Comparison of ENCODE assay signal across 8 cellular contexts in genomic region chr14:74491952-74492351, GRCh38. TPM values are rescaled to one million over a fixed set of nuclear protein-coding genes. Genes with fewer than 3 reads are reported as not detected.
DNase-seq lines count a peak whose midpoint lies in the region; ATAC-seq and TF ChIP-seq lines count a peak whose summit lies in the region.

No MANE protein-coding gene starts in this region.

- ATAC-seq in GM21825 (IDR thresholded peaks at IDR 0.05; ENCODE audit: unreplicated experiment) (no peak), HG03565 (IDR thresholded peaks at IDR 0.05; ENCODE audit: unreplicated experiment) (no peak), HG02870 (IDR thresholded peaks at IDR 0.05; ENCODE audit: unreplicated experiment) (no peak)

- DNase-seq in Daoy (ENCODE audit: low read depth) (peak; percentile 61), cerebellar cortex (ENCODE audit: low spot score) (peak; percentile 48), midbrain (lab: John Stamatoyannopoulos, UW) (peak; percentile 27), NCI-H345 (lab: John Stamatoyannopoulos, UW) (no peak)

- TF ChIP-seq CTCF in LNCAP (IDR thresholded peaks at IDR 0.05), result peak; percentile 45

RNA-seq across cellular contexts. Expression of gene NPC2, which starts 1.2 kb away (rescaled TPM):
- total RNA-seq in Daoy (2014; rRNA removed; shearing (Covaris generic)), result 132 and 135 TPM in 2 replicates

RNA-seq across cellular contexts. Expression of gene ISCA2, which starts 1.6 kb away (rescaled TPM):
- total RNA-seq in Daoy (2014; rRNA removed; shearing (Covaris generic)), result 27.1 and 27.8 TPM in 2 replicates
